In genomic region chr9:126057461-126057860, GRCh38 we compare ENCODE assay signal across 24 cellular contexts.
DNase-seq lines count a peak whose midpoint lies in the region; ATAC-seq, FAIRE-seq and TF ChIP-seq lines count a peak whose summit lies in the region.
"Had no signal": no experiment of that assay in that cellular context is flagged by ENCODE, and none has a peak within 500 bp of the region (broad histone marks: within the 10 kb centered on the region; RNA-seq: fewer than 3 reads in every experiment).

No MANE protein-coding gene starts in this region.

- CTCF ChIA-PET in K562 (lab: Yijun Ruan, JAX; ENCODE audit: low intra/inter-chr PET ratio), result no interaction called here

- no peak for ATAC-seq in K562
- no peak for ATAC-seq in HG02840 (IDR thresholded peaks at IDR 0.05; ENCODE audit: low FRiP score, unreplicated experiment)
- ATAC-seq: activated CD8-positive, alpha-beta T cell treated with anti-CD3 and anti-CD28 coated beads for 36 hours; heart left ventricle; left cardiac atrium; psoas muscle had no signal

- intact Hi-C loops in K562 (cut with micrococcal nuclease), result no loop called here

- no peaks in the 10 kb centered on the region for H3K27me3 ChIP-seq in BE2C
- peaks cover 14 to 57% of the 10 kb centered on the region in 2 experiments for H3K27me3 ChIP-seq in K562 (ENCODE audit: control insufficient read depth in 2 of 2, insufficient read depth in 2 of 2, low read length in 2 of 2)
- H3K27me3 ChIP-seq: ascending aorta had no signal

- TF ChIP-seq CTCF in BE2C (IDR thresholded peaks at IDR 0.05; ENCODE audit: low read depth, low read length), result no peak
- TF ChIP-seq CTCF in K562 (IDR thresholded peaks at IDR 0.05 in 2 of 3, conservative IDR thresholded peaks at IDR 0.05 in 1 of 3; ENCODE audit: insufficient read depth in 2 of 3, low read depth in 1 of 3, low read length in 3 of 3), result no peak
- no peak for TF ChIP-seq CTCF in glutamatergic neuron (IDR thresholded peaks at IDR 0.05; ENCODE audit: partially characterized antibody, unreplicated experiment)

- H3K4me3 ChIP-seq in BE2C (ENCODE audit: low read depth, low read length) (peak overlapping the region; percentile 52), K562 (no peak overlapping the region)
- H3K4me3 ChIP-seq: ascending aorta, heart left ventricle, psoas muscle, tibial nerve had no signal

- in situ Hi-C loops in K562 (cut with MboI), result no loop called here

- H3K9me1 ChIP-seq in K562 (ENCODE audit: control insufficient read depth, insufficient read depth, low read length), result no peaks in the 10 kb centered on the region

- no peak overlapping the region for H3K4me3 Mint-ChIP-seq in glutamatergic neuron (ENCODE audit: unreplicated experiment)
- H3K4me3 Mint-ChIP-seq: activated CD8-positive, alpha-beta T cell treated with anti-CD3 and anti-CD28 coated beads for 36 hours; activated naive CD8-positive, alpha-beta T cell treated with anti-CD3 and anti-CD28 coated beads for 36 hours; HFFc6; memory B cell had no signal

- H3K27me3 Mint-ChIP-seq in glutamatergic neuron (ENCODE audit: unreplicated experiment), result peaks cover 6% of the 10 kb centered on the region

- no peak for FAIRE-seq in K562 (lab: Jason Lieb, UNC)

- no peak overlapping the region for H3K9ac ChIP-seq in K562 (ENCODE audit: insufficient read depth in 1 of 2, low read depth in 2 of 2, low read length in 2 of 2)
- H3K9ac ChIP-seq: KMS-11 had no signal

- H3K36me3 ChIP-seq in BE2C (no peaks in the 10 kb centered on the region), K562 (ENCODE audit: control insufficient read depth, insufficient read depth, low read length) (no peaks in the 10 kb centered on the region)
- H3K36me3 ChIP-seq: ascending aorta, heart left ventricle, tibial nerve had no signal

- no peak for TF ChIP-seq RAD21 in K562 (CRISPR knock-in tag; conservative IDR thresholded peaks at IDR 0.05 in 1 of 2, IDR thresholded peaks at IDR 0.05 in 1 of 2)

- H3K9me3 Mint-ChIP-seq in glutamatergic neuron (ENCODE audit: unreplicated experiment), result peaks cover 2% of the 10 kb centered on the region
- H3K9me3 Mint-ChIP-seq: activated CD8-positive, alpha-beta T cell treated with anti-CD3 and anti-CD28 coated beads for 36 hours; activated naive CD8-positive, alpha-beta T cell treated with anti-CD3 and anti-CD28 coated beads for 36 hours; HFFc6; memory B cell had no signal

- no peak overlapping the region for H2AFZ ChIP-seq in K562 (ENCODE audit: low read depth, low read length)

- no peak for TF ChIP-seq EP300 in K562 (IDR thresholded peaks at IDR 0.05; ENCODE audit: low read length)

- peaks cover 18% of the 10 kb centered on the region for H3K4me1 Mint-ChIP-seq in glutamatergic neuron (ENCODE audit: low read depth, unreplicated experiment)
- H3K4me1 Mint-ChIP-seq: activated naive CD8-positive, alpha-beta T cell treated with anti-CD3 and anti-CD28 coated beads for 36 hours; memory B cell had no signal

- no peak for TF ChIP-seq POLR2A in K562 (conservative IDR thresholded peaks at IDR 0.05)

- H3K79me2 ChIP-seq in K562 (ENCODE audit: control insufficient read depth, insufficient read depth, low read length), result no peaks in the 10 kb centered on the region

- WGBS in K562 (ENCODE audit: insufficient coverage, low coverage, missing lambda C conversion rate), result 8% methylated on average over 19 of the region's 19 CpGs

- peaks cover 16% of the 10 kb centered on the region for H3K4me1 ChIP-seq in BE2C
- no peaks in the 10 kb centered on the region for H3K4me1 ChIP-seq in K562 (replicated peaks in 1 of 2; ENCODE audit: control insufficient read depth in 2 of 2, insufficient read depth in 2 of 2, low read length in 2 of 2)
- H3K4me1 ChIP-seq: ascending aorta, heart left ventricle, psoas muscle had no signal

- POLR2A ChIA-PET in K562 (lab: Yijun Ruan, JAX), result no interaction called here

- no peak overlapping the region for H3K27ac ChIP-seq in K562 (ENCODE audit: extremely low read depth, low read depth, low read length)
- H3K27ac ChIP-seq: ascending aorta, epithelial cell of prostate, heart left ventricle, KMS-11, psoas muscle, tibial nerve had no signal

- H4K20me1 ChIP-seq in K562 (replicated peaks; ENCODE audit: control insufficient read depth, insufficient read depth, low read length), result peaks cover 5% of the 10 kb centered on the region; the same call in 1 of the 2 replicates

- no peak overlapping the region for H3K4me2 ChIP-seq in K562 (ENCODE audit: insufficient read depth, low read length)
- H3K4me2 ChIP-seq: KMS-11 had no signal

- no peak overlapping the region for H3K27ac Mint-ChIP-seq in glutamatergic neuron (ENCODE audit: unreplicated experiment)
- H3K27ac Mint-ChIP-seq: activated CD8-positive, alpha-beta T cell treated with anti-CD3 and anti-CD28 coated beads for 36 hours; activated naive CD8-positive, alpha-beta T cell treated with anti-CD3 and anti-CD28 coated beads for 36 hours; HFFc6; memory B cell had no signal

- DNase-seq in BE2C, result no peak
- DNase-seq in NCI-H1092 (lab: John Stamatoyannopoulos, UW), result peak; percentile 77
- peak; percentile 15 to 58 for DNase-seq in NCI-H446 (lab: John Stamatoyannopoulos, UW)
- DNase-seq in K562 (ENCODE audit: extremely low read depth in 1 of 4, low spot score in 3 of 4), result no peak
- DNase-seq in glutamatergic neuron, result no peak
- DNase-seq in T-helper 1 cell, result no peak
- DNase-seq in HuH-7.5 (ENCODE audit: low spot score), result no peak
- DNase-seq: activated CD8-positive, alpha-beta T cell treated with anti-CD3 and anti-CD28 coated beads for 36 hours; activated effector memory CD4-positive, alpha-beta T cell treated with Interleukin-2 at 50 U/mL for 16 hours; activated naive CD8-positive, alpha-beta T cell treated with anti-CD3 and anti-CD28 coated beads for 36 hours; cerebellar nuclear complex; heart left ventricle; HFFc6; left cardiac atrium; NCI-H187 treated with DMSO at 0.1 percent for 48 hours; NCI-H774; OCI-M1; psoas muscle had no signal

- no TSS peak for BruUV-seq in K562 (replicated peaks; lab: Mats Ljungman, UMichigan)

- H3K9me3 ChIP-seq in BE2C, result no peaks in the 10 kb centered on the region
- no peaks in the 10 kb centered on the region for H3K9me3 ChIP-seq in K562 (replicated peaks; ENCODE audit: control insufficient read depth, insufficient read depth, low read depth, low read length)
- H3K9me3 ChIP-seq: ascending aorta, heart left ventricle, psoas muscle, tibial nerve had no signal

- H3K36me3 Mint-ChIP-seq in glutamatergic neuron (ENCODE audit: unreplicated experiment), result no peaks in the 10 kb centered on the region
- H3K36me3 Mint-ChIP-seq: activated naive CD8-positive, alpha-beta T cell treated with anti-CD3 and anti-CD28 coated beads for 36 hours; memory B cell had no signal

TF ChIP-seq in K562, 482 proteins besides CTCF, POLR2A, EP300 and RAD21:
- TF ChIP-seq RHOXF2B (CRISPR knock-in tag; conservative IDR thresholded peaks at IDR 0.05) (no peak), CBX8 (IDR thresholded peaks at IDR 0.05; ENCODE audit: borderline replicate concordance, extremely low read depth, low read depth, low read length, poor library complexity, severe bottlenecking) (peak; percentile 27), USF2 (CRISPR knock-in tag; IDR thresholded peaks at IDR 0.05) (no peak)
TF ChIP-seq in K562: peak in this region for 1.

Comparison
In these comparisons a context has a peak if more than half of its experiments do, and no peak if none do; other contexts are left out.
1. DNase-seq: peak in NCI-H1092 (single experiment) and NCI-H446 (2 of 2); none in BE2C (single experiment), K562 (0 of 4), glutamatergic neuron (single experiment), T-helper 1 cell (0 of 5) and HuH-7.5 (single experiment).